Comparison of ENCODE assay signal across 26 cellular contexts in the genomic region with DNA sequence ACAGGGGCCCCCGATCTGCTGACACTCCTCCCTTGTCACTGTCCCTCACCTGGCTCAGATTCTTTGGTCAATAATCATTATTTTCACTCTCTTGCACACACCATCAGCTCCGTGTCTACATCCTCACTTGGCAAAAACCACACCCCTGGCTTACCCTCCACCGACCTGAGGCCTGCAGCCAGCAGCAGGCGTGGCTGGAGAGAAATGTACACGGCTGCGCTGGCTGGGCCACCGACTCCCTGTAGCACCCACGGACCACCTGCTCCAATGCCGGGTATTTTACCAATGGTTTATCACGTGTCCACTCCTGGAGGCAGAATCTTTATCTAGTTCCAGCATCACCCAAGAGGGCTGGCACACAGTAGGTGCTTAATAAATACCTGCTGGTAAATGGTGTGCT.
"Had no signal": no experiment of that assay in that cellular context is flagged by ENCODE, and none has a peak within 500 bp of the region (broad histone marks: within the 10 kb centered on the region; RNA-seq: fewer than 3 reads in every experiment).

No MANE protein-coding gene starts in this region.

- H3K4me1 Mint-ChIP-seq: activated CD4-positive, alpha-beta T cell treated with anti-CD3 and anti-CD28 coated beads for 36 hours; activated naive CD4-positive, alpha-beta T cell treated with anti-CD3 and anti-CD28 coated beads, Interleukin-2, amount 10 ng/mL, durations not matched to agents 7 days and 5 days; activated naive CD8-positive, alpha-beta T cell treated with anti-CD3 and anti-CD28 coated beads for 36 hours had no signal

- H3K4me2 ChIP-seq: KMS-11 had no signal

- H3K27me3 Mint-ChIP-seq: activated CD4-positive, alpha-beta T cell treated with anti-CD3 and anti-CD28 coated beads for 36 hours; activated CD8-positive, alpha-beta T cell treated with anti-CD3 and anti-CD28 coated beads for 36 hours; activated naive CD8-positive, alpha-beta T cell treated with anti-CD3 and anti-CD28 coated beads for 36 hours had no signal

- H3K9ac ChIP-seq: KMS-11 had no signal

- H3K27ac ChIP-seq: adrenal gland, breast epithelium, KMS-11, VCaP had no signal

- H3K27ac Mint-ChIP-seq: activated CD4-positive, alpha-beta T cell treated with anti-CD3 and anti-CD28 coated beads for 36 hours; activated CD8-positive, alpha-beta T cell treated with anti-CD3 and anti-CD28 coated beads for 36 hours; activated naive CD4-positive, alpha-beta T cell treated with anti-CD3 and anti-CD28 coated beads, Interleukin-2, amount 10 ng/mL, durations not matched to agents 7 days and 5 days; activated T-cell treated with anti-CD3 and anti-CD28 coated beads, Interleukin-2, amount 50 U/mL, for 72 hours; activated T-helper 2 cell treated with anti-CD3 and anti-CD28 coated beads, Interferon-gamma antibody, Interleukin-2, Interleukin-4, amounts not matched to agents 10 μg/mL and 5 μg/mL and 100 μg/mL, durations not matched to agents 14 hours and 24 hours and 36 hours had no signal

- DNase-seq: activated CD4-positive, alpha-beta T cell treated with anti-CD3 and anti-CD28 coated beads for 36 hours; activated CD4-positive, alpha-beta T cell treated with anti-CD3 and anti-CD28 coated beads, Interleukin-2, amount 50 U/mL, for 1 hour; activated CD4-positive, CD25-positive, alpha-beta regulatory T cell; activated CD8-positive, alpha-beta memory T cell treated with anti-CD3 and anti-CD28 coated beads, Interleukin-2, amount 50 U/mL, for 4 hours; activated CD8-positive, alpha-beta T cell treated with anti-CD3 and anti-CD28 coated beads for 36 hours; activated gamma-delta T cell treated with Interleukin-2 at 50 U/mL for 16 hours; activated naive CD4-positive, alpha-beta T cell treated with anti-CD3 and anti-CD28 coated beads, Interleukin-2, amount 10 ng/mL, durations not matched to agents 7 days and 5 days; activated naive CD8-positive, alpha-beta T cell treated with anti-CD3 and anti-CD28 coated beads for 36 hours; activated T-cell treated with anti-CD3 and anti-CD28 coated beads, Interleukin-2, amount 50 U/mL, for 72 hours; adrenal gland; anterior cingulate cortex; central memory CD4-positive, alpha-beta T cell; NCI-H1105; NCI-H1436; NCI-H1694 treated with DMSO at 0.1 percent for 48 hours; NCI-H2029 treated with DMSO at 0.1 percent for 48 hours; NCI-H446 treated with DMSO at 0.1 percent for 48 hours; NCI-H524 treated with DMSO at 0.1 percent for 48 hours; NCI-H774; PC-3; SHP77 treated with DMSO at 0.1 percent for 48 hours; T-helper 2 cell had no signal

- H3K4me1 ChIP-seq: adrenal gland, breast epithelium had no signal

- H3K4me3 Mint-ChIP-seq: activated CD4-positive, alpha-beta T cell treated with anti-CD3 and anti-CD28 coated beads for 36 hours; activated CD8-positive, alpha-beta T cell treated with anti-CD3 and anti-CD28 coated beads for 36 hours; activated naive CD4-positive, alpha-beta T cell treated with anti-CD3 and anti-CD28 coated beads, Interleukin-2, amount 10 ng/mL, durations not matched to agents 7 days and 5 days; activated naive CD8-positive, alpha-beta T cell treated with anti-CD3 and anti-CD28 coated beads for 36 hours; activated T-cell treated with anti-CD3 and anti-CD28 coated beads, Interleukin-2, amount 50 U/mL, for 72 hours had no signal

- H3K36me3 ChIP-seq: adrenal gland, breast epithelium had no signal

- H3K4me3 ChIP-seq: adrenal gland, breast epithelium had no signal

- ATAC-seq: activated CD4-positive, alpha-beta T cell treated with anti-CD3 and anti-CD28 coated beads for 36 hours; activated CD8-positive, alpha-beta T cell treated with anti-CD3 and anti-CD28 coated beads for 36 hours; activated T-cell treated with anti-CD3 and anti-CD28 coated beads, Interleukin-2, amount 50 U/mL, for 72 hours; PC-3 had no signal

- H3K9me3 ChIP-seq: adrenal gland, breast epithelium had no signal

- H3K27me3 ChIP-seq: adrenal gland had no signal

- H3K36me3 Mint-ChIP-seq: activated naive CD4-positive, alpha-beta T cell treated with anti-CD3 and anti-CD28 coated beads, Interleukin-2, amount 10 ng/mL, durations not matched to agents 7 days and 5 days; activated naive CD8-positive, alpha-beta T cell treated with anti-CD3 and anti-CD28 coated beads for 36 hours had no signal
